17 cellular contexts compared by ENCODE assay signal in the genomic region with DNA sequence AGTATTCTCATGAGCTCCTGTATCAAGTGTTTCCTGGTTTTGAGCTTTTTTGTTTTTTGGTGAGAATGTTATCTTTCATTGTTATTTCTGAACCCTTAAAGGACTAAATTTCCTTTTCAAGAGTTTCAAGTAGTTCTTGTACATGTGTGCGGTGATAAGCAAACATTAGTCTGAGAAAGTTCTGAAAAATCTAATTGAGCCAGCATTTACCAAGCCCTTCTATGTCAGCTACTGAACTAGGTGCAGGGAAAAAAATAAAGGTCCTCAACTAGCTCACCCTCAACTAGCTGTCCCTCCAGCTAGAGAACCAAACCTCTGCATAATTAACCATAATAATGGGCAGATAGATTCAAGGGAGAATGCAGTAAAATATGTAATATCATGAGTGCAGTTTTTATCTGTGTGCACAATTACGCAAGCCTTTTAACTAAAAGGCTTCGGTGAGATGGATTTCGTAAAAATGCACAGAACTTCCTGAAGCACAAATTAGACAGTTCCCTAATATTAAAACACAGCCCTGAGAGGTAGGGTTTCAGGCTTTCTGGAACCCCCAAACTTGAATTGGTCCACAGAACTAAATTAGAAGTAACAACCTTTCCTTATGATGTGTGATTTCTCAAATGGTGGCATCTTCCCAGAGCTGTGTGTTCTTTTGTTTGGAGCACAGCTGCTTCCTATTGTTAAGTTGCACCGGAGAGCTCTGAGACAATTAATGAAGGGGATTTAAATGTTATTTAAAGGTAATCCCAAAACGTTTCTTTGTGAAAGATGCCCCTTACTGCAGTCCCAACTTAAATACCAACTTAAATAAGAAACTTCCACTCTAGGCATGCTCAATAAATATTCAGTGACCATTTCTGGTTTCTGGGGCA.
DNase-seq lines count a peak whose midpoint lies in the region; ATAC-seq, FAIRE-seq and TF ChIP-seq lines count a peak whose summit lies in the region.
"Had no signal": no experiment of that assay in that cellular context is flagged by ENCODE, and none has a peak within 500 bp of the region (broad histone marks: within the 10 kb centered on the region; RNA-seq: fewer than 3 reads in every experiment).

No MANE protein-coding gene starts in this region.

- 69% methylated on average over 6 of the region's 6 CpGs for WGBS in A549 (ENCODE audit: missing lambda C conversion rate)

- ATAC-seq in A549 (no peak), GM18867 (IDR thresholded peaks at IDR 0.05; ENCODE audit: unreplicated experiment) (no peak)
- ATAC-seq: left colon had no signal

- H3K27me3 ChIP-seq in HL-60 (ENCODE audit: insufficient read depth, poor library complexity, severe bottlenecking) (no peaks in the 10 kb centered on the region), adipocyte (replicated peaks; ENCODE audit: control insufficient read depth, insufficient read depth, low read length) (no peaks in the 10 kb centered on the region)
- H3K27me3 ChIP-seq: cardiac muscle cell, uterus had no signal

- H3K4me3 ChIP-seq in A549 (no peak overlapping the region), HL-60 (replicated peaks; ENCODE audit: insufficient read depth, low read length) (no peak overlapping the region), adipocyte (ENCODE audit: low read length) (no peak overlapping the region)
- H3K4me3 ChIP-seq: cardiac muscle cell, uterus had no signal

- no peak for TF ChIP-seq RAD21 in A549 (conservative IDR thresholded peaks at IDR 0.05 in 1 of 2, IDR thresholded peaks at IDR 0.05 in 1 of 2)

- peak overlapping the region; percentile 33; the same call in 1 of the 3 replicates for H3K4me2 ChIP-seq in A549

- no peak for TF ChIP-seq POLR2A in A549 (IDR thresholded peaks at IDR 0.05; ENCODE audit: low read length)

- H3K4me1 ChIP-seq in A549 = peaks cover 21% of the 10 kb centered on the region
- H3K4me1 ChIP-seq in adipocyte (ENCODE audit: control insufficient read depth, insufficient read depth, low read length) = peaks cover 27% of the 10 kb centered on the region

- TF ChIP-seq EP300 in A549 (IDR thresholded peaks at IDR 0.05) = no peak

- H3K36me3 ChIP-seq in adipocyte (ENCODE audit: control insufficient read depth, insufficient read depth, low read length, severe bottlenecking) = no peaks in the 10 kb centered on the region
- H3K36me3 ChIP-seq: cardiac muscle cell, uterus had no signal

- no peaks in the 10 kb centered on the region for H3K9me3 ChIP-seq in A549
- H3K9me3 ChIP-seq in adipocyte (ENCODE audit: control insufficient read depth, low read length) = no peaks in the 10 kb centered on the region
- H3K9me3 ChIP-seq: uterus had no signal

- no peak overlapping the region for H3K9ac ChIP-seq in adipocyte (ENCODE audit: low read length)

- DNase-seq in A549 (ENCODE audit: low read depth in 1 of 2, low spot score in 1 of 2) = no peak
- DNase-seq in HL-60 (ENCODE audit: low read depth in 1 of 2, low spot score in 1 of 2) = peak; percentile 32 to 44
- DNase-seq in adipocyte (ENCODE audit: low read depth) = peak; percentile 22
- DNase-seq in iPS-NIHi11 (ENCODE audit: low spot score) = peak; percentile 28
- no peak for DNase-seq in AG08396 (ENCODE audit: low spot score)
- no peak for DNase-seq in OCI-M2 (lab: John Stamatoyannopoulos, UW; ENCODE audit: unreplicated experiment)
- no peak for DNase-seq in HPDE6-E6E7 (ENCODE audit: extremely low spot score)
- DNase-seq: activated effector memory CD4-positive, alpha-beta T cell treated with anti-CD3 and anti-CD28 coated beads, Interleukin-2, amount 50 U/mL, for 16 hours; amniotic stem cell; left colon; NCI-H2171; stimulated activated CD4-positive, alpha-beta T cell treated with anti-CD3 and anti-CD28 coated beads, Interleukin-12 subunit alpha, Interleukin-12 subunit beta, amount 100 ng/mL, for 4 hours; substantia nigra; T-helper 1 cell; uterus had no signal

- no peak for FAIRE-seq in A549 (lab: Jason Lieb, UNC)

- H3K27ac ChIP-seq in A549 (no peak overlapping the region), HL-60 (replicated peaks) (peak overlapping the region; percentile 41)
- H3K27ac ChIP-seq: cardiac muscle cell, uterus had no signal

- CTCF ChIA-PET in A549 (lab: Yijun Ruan, JAX) = interaction anchor here (1.0 kb wide), 1 partner anchor 21 kb away, joined by 3 read pairs; no protein-coding TSS in a partner anchor

- POLR2A ChIA-PET in A549 (lab: Yijun Ruan, JAX) = no interaction called here

- TF ChIP-seq CTCF in A549 (IDR thresholded peaks at IDR 0.05) = no peak
- TF ChIP-seq CTCF in HL-60 (IDR thresholded peaks at IDR 0.05; ENCODE audit: insufficient read depth, low read length) = no peak

TF ChIP-seq in A549, 52 proteins besides CTCF, POLR2A, EP300 and RAD21:
- TF ChIP-seq CEBPB (IDR thresholded peaks at IDR 0.05) = peak; percentile 40 to 48; a peak in 3 of 4 replicates
- no peak for TF ChIP-seq CBX2 (IDR thresholded peaks at IDR 0.05; ENCODE audit: borderline replicate concordance, low read depth)

Comparison
In these comparisons a context has a peak if more than half of its experiments do, and no peak if none do; other contexts are left out.
1. DNase-seq: peak in HL-60 (2 of 2), adipocyte (single experiment) and iPS-NIHi11 (single experiment); none in A549 (0 of 2), AG08396 (single experiment), OCI-M2 (single experiment) and HPDE6-E6E7 (single experiment).